Comparison of ENCODE assay signal across 8 cellular contexts in genomic region chr11:128830836-128831780, GRCh38. TPM values are rescaled to one million over a fixed set of nuclear protein-coding genes. Genes with fewer than 3 reads are reported as not detected.
DNase-seq lines count a peak whose midpoint lies in the region; ATAC-seq lines count a peak whose summit lies in the region.

No MANE protein-coding gene starts in this region.

- DNase-seq in CMK (ENCODE audit: low read depth) (peak; percentile 64), NCI-H774 (lab: John Stamatoyannopoulos, UW) (peak; percentile 71), mesendoderm (peak; percentile 87)
- peak; percentile 89 for DNase-seq in activated CD4-positive, alpha-beta memory T cell treated with anti-CD3 and anti-CD28 coated beads, Interleukin-2, amount 10 ng/mL, durations not matched to agents 7 days and 5 days
- peak; percentile 63 to 80 (median 67) for DNase-seq in effector memory CD4-positive, alpha-beta T cell
- DNase-seq in stimulated activated CD8-positive, alpha-beta memory T cell treated with anti-CD3 and anti-CD28 coated beads, Interleukin-2, amount 100 ng/mL, for 1 hour (ENCODE audit: low read depth in 2 of 2) = peak; percentile 80 to 82

- H3K18ac ChIP-seq in mesendoderm (ENCODE audit: low read length) = no peak overlapping the region

- H3K36me3 ChIP-seq in effector memory CD4-positive, alpha-beta T cell (ENCODE audit: control insufficient read depth, insufficient read depth, low read length) = no peaks in the 10 kb centered on the region
- no peaks in the 10 kb centered on the region for H3K36me3 ChIP-seq in mesendoderm (ENCODE audit: control insufficient read depth, insufficient read depth, low read length)

- H3K23ac ChIP-seq in mesendoderm (ENCODE audit: low read length) = no peak overlapping the region

- peak overlapping the region; percentile 53 for H3K4me3 Mint-ChIP-seq in activated CD4-positive, alpha-beta memory T cell treated with anti-CD3 and anti-CD28 coated beads, Interleukin-2, amount 10 ng/mL, durations not matched to agents 7 days and 5 days

- H3K4me1 Mint-ChIP-seq in activated CD4-positive, alpha-beta memory T cell treated with anti-CD3 and anti-CD28 coated beads, Interleukin-2, amount 10 ng/mL, durations not matched to agents 7 days and 5 days = peaks cover 28% of the 10 kb centered on the region

- H3K27ac Mint-ChIP-seq in activated CD4-positive, alpha-beta memory T cell treated with anti-CD3 and anti-CD28 coated beads, Interleukin-2, amount 10 ng/mL, durations not matched to agents 7 days and 5 days = peak overlapping the region; percentile 75

- no peak overlapping the region for H4K8ac ChIP-seq in mesendoderm (ENCODE audit: low read depth, low read length)

- ATAC-seq in GM19397 (IDR thresholded peaks at IDR 0.05; ENCODE audit: unreplicated experiment) (peak; percentile 69), HG03469 (IDR thresholded peaks at IDR 0.05; ENCODE audit: unreplicated experiment) (peak; percentile 41)

- no peaks in the 10 kb centered on the region for H3K27me3 ChIP-seq in effector memory CD4-positive, alpha-beta T cell (replicated peaks; ENCODE audit: control insufficient read depth, insufficient read depth, low read length, poor library complexity, severe bottlenecking)
- H3K27me3 ChIP-seq in mesendoderm (ENCODE audit: insufficient read depth, low read length, poor library complexity) = no peaks in the 10 kb centered on the region

- CTCF ChIA-PET in activated CD4-positive, alpha-beta memory T cell treated with anti-CD3 and anti-CD28 coated beads, Interleukin-2, amount 10 ng/mL, durations not matched to agents 7 days and 5 days (lab: Charles Lee) = interaction anchor here (0.6 to 4.4 kb wide), 66 partner anchors 10 to 807 kb away, joined by 3 to 72 read pairs (median 4); partner anchors contain the start of gene KCNJ1

- H2BK15ac ChIP-seq in mesendoderm (replicated peaks; ENCODE audit: low read depth) = no peak overlapping the region

- no peaks in the 10 kb centered on the region for H3K79me2 ChIP-seq in mesendoderm (ENCODE audit: control insufficient read depth, insufficient read depth, low read length)

- no peak overlapping the region for H2AK5ac ChIP-seq in mesendoderm (ENCODE audit: low read length)

- no peaks in the 10 kb centered on the region for H3K27me3 Mint-ChIP-seq in activated CD4-positive, alpha-beta memory T cell treated with anti-CD3 and anti-CD28 coated beads, Interleukin-2, amount 10 ng/mL, durations not matched to agents 7 days and 5 days

- peak overlapping the region; percentile 81 for H3K27ac ChIP-seq in effector memory CD4-positive, alpha-beta T cell (ENCODE audit: insufficient read depth, low read length, poor library complexity, severe bottlenecking)
- H3K27ac ChIP-seq in mesendoderm (ENCODE audit: low read depth, low read length) = no peak overlapping the region

- H3K4me1 ChIP-seq in effector memory CD4-positive, alpha-beta T cell (ENCODE audit: control insufficient read depth, insufficient read depth, low read length, poor library complexity, severe bottlenecking) = peaks cover 7% of the 10 kb centered on the region
- no peaks in the 10 kb centered on the region for H3K4me1 ChIP-seq in mesendoderm (ENCODE audit: control insufficient read depth, low read depth, low read length)

- H2BK120ac ChIP-seq in mesendoderm (ENCODE audit: low read depth, low read length) = no peak overlapping the region

- H3K9ac ChIP-seq in mesendoderm (ENCODE audit: low read length) = no peak overlapping the region

- peaks cover 2% of the 10 kb centered on the region for H3K36me3 Mint-ChIP-seq in activated CD4-positive, alpha-beta memory T cell treated with anti-CD3 and anti-CD28 coated beads, Interleukin-2, amount 10 ng/mL, durations not matched to agents 7 days and 5 days (ENCODE audit: low read depth)

- no peak overlapping the region for H3K4ac ChIP-seq in mesendoderm (ENCODE audit: low read depth, low read length)

- no peaks in the 10 kb centered on the region for H3K9me3 Mint-ChIP-seq in activated CD4-positive, alpha-beta memory T cell treated with anti-CD3 and anti-CD28 coated beads, Interleukin-2, amount 10 ng/mL, durations not matched to agents 7 days and 5 days

- H3K4me3 ChIP-seq in effector memory CD4-positive, alpha-beta T cell (ENCODE audit: insufficient read depth, low read depth, low read length, poor library complexity, severe bottlenecking) = peak overlapping the region; percentile 40
- no peak overlapping the region for H3K4me3 ChIP-seq in mesendoderm (ENCODE audit: low read length)

- H3K9me3 ChIP-seq in effector memory CD4-positive, alpha-beta T cell (ENCODE audit: control insufficient read depth, low read length) = no peaks in the 10 kb centered on the region

- H3K56ac ChIP-seq in mesendoderm (ENCODE audit: low read length) = no peak overlapping the region

- H4K5ac ChIP-seq in mesendoderm (ENCODE audit: low read length) = no peak overlapping the region

- H3K79me1 ChIP-seq in mesendoderm (ENCODE audit: low read length) = no peaks in the 10 kb centered on the region

- H3K4me2 ChIP-seq in mesendoderm (ENCODE audit: low read length) = no peak overlapping the region

- H2BK5ac ChIP-seq in mesendoderm (ENCODE audit: low read length) = no peak overlapping the region

- POLR2A ChIA-PET in activated CD4-positive, alpha-beta memory T cell treated with anti-CD3 and anti-CD28 coated beads, Interleukin-2, amount 10 ng/mL, durations not matched to agents 7 days and 5 days (lab: Charles Lee) = interaction anchor here (0.7 to 2.5 kb wide), 20 partner anchors 10 to 792 kb away, joined by 3 to 11 read pairs (median 5); partner anchors contain the start of gene FLI1

- WGBS in mesendoderm (ENCODE audit: extremely low coverage, insufficient coverage, low lambda C conversion rate) = 100% methylated on average over 1 of the region's 13 CpGs

RNA-seq across cellular contexts. Expression of gene KCNJ1, which starts 36.0 kb away (rescaled TPM):
- not detected for total RNA-seq in activated CD4-positive, alpha-beta memory T cell treated with anti-CD3 and anti-CD28 coated beads, Interleukin-2, amount 10 ng/mL, durations not matched to agents 7 days and 5 days
- polyA plus RNA-seq in mesendoderm (2013, experiment 1 of 2) = 0.01 TPM
- 0.03 TPM for polyA plus RNA-seq in mesendoderm (2013, experiment 2 of 2)
